8 cellular contexts compared by ENCODE assay signal in the genomic region with DNA sequence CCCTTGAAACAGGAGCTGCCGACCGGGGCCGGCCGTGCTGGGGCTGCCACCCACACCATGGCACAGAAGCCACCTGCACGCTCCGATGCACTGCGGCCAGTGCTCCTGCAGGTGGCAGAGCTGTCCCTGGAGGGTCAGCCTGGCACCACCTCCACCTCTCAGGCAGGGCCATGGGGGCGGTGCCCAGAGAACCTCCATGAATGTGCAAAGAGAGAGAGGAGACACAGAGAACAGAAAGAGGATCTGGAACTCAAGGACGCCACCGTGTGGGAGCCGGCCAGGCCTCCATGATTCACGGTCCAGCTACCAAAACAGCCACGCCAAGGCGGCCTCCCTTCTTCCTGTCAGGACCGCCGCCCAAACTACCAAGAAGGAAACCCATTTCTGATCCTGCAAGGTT.
DNase-seq lines count a peak whose midpoint lies in the region; ATAC-seq and TF ChIP-seq lines count a peak whose summit lies in the region.
"Not testable (repeated sequence)": the region's sequence is repeated elsewhere in the genome, so short reads cannot be mapped to it uniquely, and the experiment has no call there.

No MANE protein-coding gene starts in this region.

- H3K36me3 ChIP-seq in lower lobe of right lung, transverse colon: not testable (repeated sequence)

- H3K4me3 ChIP-seq in GM12875 (ENCODE audit: low read depth, low read length); lower lobe of right lung; transverse colon: not testable (repeated sequence)

- H3K27me3 Mint-ChIP-seq in activated T-helper 1 cell treated with anti-CD3 and anti-CD28 coated beads, Interleukin-12 subunit alpha, Interleukin-12 subunit beta, Interleukin-2, Interleukin-4 antibody, amounts not matched to agents 30 ng/mL and 10 ng/mL and 1 ng/mL, durations not matched to agents 14 hours and 24 hours and 36 hours (ENCODE audit: insufficient read depth); effector memory CD8-positive, alpha-beta T cell: not testable (repeated sequence)

- not testable (repeated sequence) for H3K27ac ChIP-seq in lower lobe of right lung
- H3K27ac ChIP-seq in transverse colon: peak overlapping the region in 1 of 4 donors; percentile 33

- not testable (repeated sequence) for H3K4me1 Mint-ChIP-seq in activated T-helper 1 cell treated with anti-CD3 and anti-CD28 coated beads, Interleukin-12 subunit alpha, Interleukin-12 subunit beta, Interleukin-2, Interleukin-4 antibody, amounts not matched to agents 30 ng/mL and 10 ng/mL and 1 ng/mL, durations not matched to agents 14 hours and 24 hours and 36 hours (ENCODE audit: low read depth); effector memory CD8-positive, alpha-beta T cell (ENCODE audit: low read depth in 2 of 2)

- not testable (repeated sequence) for H3K4me3 Mint-ChIP-seq in activated T-helper 1 cell treated with anti-CD3 and anti-CD28 coated beads, Interleukin-12 subunit alpha, Interleukin-12 subunit beta, Interleukin-2, Interleukin-4 antibody, amounts not matched to agents 30 ng/mL and 10 ng/mL and 1 ng/mL, durations not matched to agents 14 hours and 24 hours and 36 hours; effector memory CD8-positive, alpha-beta T cell

- in situ Hi-C loops in transverse colon (cut with MboI; ENCODE audit: low pct_ligation_motif_present in 1 of 4, low pct_unique_long_range_greater_than_20kb in 1 of 4, low sequenced_read_pairs in 3 of 4): not testable (repeated sequence)

- H3K9me3 ChIP-seq in lower lobe of right lung, transverse colon: not testable (repeated sequence)

- DNase-seq in T-helper 9 cell (peak; percentile 64), lower lobe of right lung (peak; percentile 88), transverse colon (peak; percentile 91)
- DNase-seq in activated T-helper 1 cell treated with anti-CD3 and anti-CD28 coated beads, Interleukin-12 subunit alpha, Interleukin-12 subunit beta, Interleukin-2, Interleukin-4 antibody, amounts not matched to agents 30 ng/mL and 10 ng/mL and 1 ng/mL, durations not matched to agents 14 hours and 24 hours and 36 hours (ENCODE audit: low spot score): peak; percentile 66
- DNase-seq in effector memory CD8-positive, alpha-beta T cell: peak; percentile 63 to 67 (median 66)
- DNase-seq in stimulated activated CD4-positive, alpha-beta T cell treated with anti-CD3 and anti-CD28 coated beads, Interleukin-1b, Interleukin-23, amount 100 ng/mL, for 48 hours: peak; percentile 74

- TF ChIP-seq EP300 in transverse colon (IDR thresholded peaks at IDR 0.05; ENCODE audit: low read depth): not testable (repeated sequence)

- H3K36me3 Mint-ChIP-seq in activated T-helper 1 cell treated with anti-CD3 and anti-CD28 coated beads, Interleukin-12 subunit alpha, Interleukin-12 subunit beta, Interleukin-2, Interleukin-4 antibody, amounts not matched to agents 30 ng/mL and 10 ng/mL and 1 ng/mL, durations not matched to agents 14 hours and 24 hours and 36 hours (ENCODE audit: low read depth); effector memory CD8-positive, alpha-beta T cell (ENCODE audit: insufficient read depth): not testable (repeated sequence)

- H3K9me3 Mint-ChIP-seq in activated T-helper 1 cell treated with anti-CD3 and anti-CD28 coated beads, Interleukin-12 subunit alpha, Interleukin-12 subunit beta, Interleukin-2, Interleukin-4 antibody, amounts not matched to agents 30 ng/mL and 10 ng/mL and 1 ng/mL, durations not matched to agents 14 hours and 24 hours and 36 hours; effector memory CD8-positive, alpha-beta T cell: not testable (repeated sequence)

- peak; percentile 42 for ATAC-seq in HG02642 (IDR thresholded peaks at IDR 0.05; ENCODE audit: poor library complexity, unreplicated experiment)
- ATAC-seq in effector memory CD8-positive, alpha-beta T cell (replicated peaks): peak; percentile 46
- ATAC-seq in lower lobe of right lung: peak; percentile 75 to 83

- TF ChIP-seq CTCF in GM12875 (IDR thresholded peaks at IDR 0.05; ENCODE audit: borderline replicate concordance, insufficient read depth, low read depth, low read length) (peak; percentile 40), lower lobe of right lung (IDR thresholded peaks at IDR 0.05) (peak; percentile 37), transverse colon (IDR thresholded peaks at IDR 0.05) (peak in 3 of 5 experiments; percentile 22 to 48 (median 41))

- H3K27ac Mint-ChIP-seq in activated T-helper 1 cell treated with anti-CD3 and anti-CD28 coated beads, Interleukin-12 subunit alpha, Interleukin-12 subunit beta, Interleukin-2, Interleukin-4 antibody, amounts not matched to agents 30 ng/mL and 10 ng/mL and 1 ng/mL, durations not matched to agents 14 hours and 24 hours and 36 hours; effector memory CD8-positive, alpha-beta T cell: not testable (repeated sequence)

- H3K4me1 ChIP-seq in lower lobe of right lung, transverse colon: not testable (repeated sequence)

- WGBS in transverse colon (ENCODE audit: low coverage in 1 of 2), 2 donors: no CpG with 5 or more reads among the region's 16 CpGs

- not testable (repeated sequence) for TF ChIP-seq POLR2A in transverse colon (IDR thresholded peaks at IDR 0.05)

- H3K27me3 ChIP-seq in lower lobe of right lung (ENCODE audit: low read depth); transverse colon: not testable (repeated sequence)

- intact Hi-C loops in activated T-helper 1 cell treated with anti-CD3 and anti-CD28 coated beads, Interleukin-12 subunit alpha, Interleukin-12 subunit beta, Interleukin-2, Interleukin-4 antibody, amounts not matched to agents 30 ng/mL and 10 ng/mL and 1 ng/mL, durations not matched to agents 14 hours and 24 hours and 36 hours (cut with micrococcal nuclease); lower lobe of right lung (cut with DNase I); transverse colon (cut with DNase I; ENCODE audit: low total_unique reads): not testable (repeated sequence)
